ENCODE assay signal across 8 cellular contexts in the genomic region with DNA sequence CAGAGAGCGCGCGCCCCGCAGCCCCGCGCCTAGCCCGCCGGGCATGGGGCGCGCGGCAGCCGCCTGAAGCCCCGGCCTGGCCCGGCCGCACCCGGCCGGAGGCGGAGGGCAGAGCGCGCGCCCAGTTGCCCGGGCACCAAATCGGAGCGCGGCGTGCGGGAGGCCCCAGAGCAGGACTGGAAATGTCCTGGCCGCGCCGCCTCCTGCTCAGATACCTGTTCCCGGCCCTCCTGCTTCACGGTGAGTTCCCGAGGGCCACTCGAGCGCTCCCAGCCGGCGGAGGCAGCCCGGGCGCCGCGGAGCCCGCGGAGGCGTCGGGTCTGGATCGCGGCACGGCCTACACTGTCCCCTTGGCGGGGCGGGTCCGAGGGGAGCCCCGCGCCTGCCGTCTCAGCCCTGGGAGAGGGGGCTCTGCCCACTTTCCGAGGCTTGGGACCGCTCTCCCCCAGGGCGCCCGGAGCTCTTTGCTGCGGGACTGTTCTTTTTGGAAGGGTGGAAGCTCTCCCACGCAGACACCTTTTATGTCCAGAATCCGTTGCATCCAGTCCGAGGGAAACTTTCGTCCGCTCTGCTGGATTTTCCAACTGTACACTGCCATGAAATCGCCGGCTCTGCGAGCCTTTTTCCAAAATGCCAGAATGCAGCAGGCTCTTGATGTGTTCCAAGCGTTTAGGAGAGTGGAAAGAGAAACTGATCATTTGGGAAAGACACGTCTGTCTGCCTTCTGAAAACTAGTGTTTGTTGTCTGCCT. TPM values are rescaled to one million over a fixed set of nuclear protein-coding genes. Genes with fewer than 3 reads are reported as not detected.
DNase-seq lines count a peak whose midpoint lies in the region; ATAC-seq and TF ChIP-seq lines count a peak whose summit lies in the region.

No MANE protein-coding gene starts in this region.

- H3K4me3 ChIP-seq in liver (ENCODE audit: low read depth in 1 of 3, low read length in 3 of 3) (peak overlapping the region in 2 of 3 donors; percentile 36 to 54), thyroid gland (replicated peaks in 1 of 3) (peak overlapping the region; percentile 9 to 60 (median 34))

- H3K9me3 ChIP-seq in liver (ENCODE audit: control insufficient read depth in 4 of 4, low read length in 3 of 4) (no peaks in the 10 kb centered on the region), thyroid gland (no peaks in the 10 kb centered on the region)

- peaks cover 0 to 3% (median 0%) of the 10 kb centered on the region in 5 experiments for H3K9me3 Mint-ChIP-seq in brain

- DNase-seq in NCI-H82 (lab: John Stamatoyannopoulos, UW): peak; percentile 30
- no peak for DNase-seq in NCI-H82 treated with DMSO at 0.1 percent for 48 hours (lab: John Stamatoyannopoulos, UW; ENCODE audit: unreplicated experiment)
- peak; percentile 65 to 68 for DNase-seq in thyroid gland
- no peak for DNase-seq in AG08396 (ENCODE audit: low spot score)
- no peak for DNase-seq in NCI-H2196 (lab: John Stamatoyannopoulos, UW; ENCODE audit: unreplicated experiment)

- peaks cover 65% of the 10 kb centered on the region for H3K4me1 Mint-ChIP-seq in brain

- H3K4me1 ChIP-seq in liver (ENCODE audit: control insufficient read depth in 4 of 4, insufficient read depth in 4 of 4, low read length in 3 of 4): peaks cover 6 to 12% (median 9%) of the 10 kb centered on the region in 4 donors
- peaks cover 8 to 17% of the 10 kb centered on the region in 2 donors for H3K4me1 ChIP-seq in thyroid gland

- 4% methylated on average over 69 of the region's 69 CpGs for WGBS in liver
- WGBS in thyroid gland, 2 donors: 2 to 6% methylated on average over 10 to 26 of the region's 69 CpGs

- H3K27me3 ChIP-seq in liver (ENCODE audit: control insufficient read depth in 4 of 4, insufficient read depth in 4 of 4, low read length in 3 of 4): peaks cover 3 to 24% (median 11%) of the 10 kb centered on the region in 4 donors
- H3K27me3 ChIP-seq in thyroid gland: no peaks in the 10 kb centered on the region

- TF ChIP-seq POLR2A in thyroid gland (IDR thresholded peaks at IDR 0.05): no peak

- H3K9ac ChIP-seq in liver (ENCODE audit: low read depth in 1 of 2, low read length in 2 of 2): no peak overlapping the region

- no peaks in the 10 kb centered on the region for H3K36me3 Mint-ChIP-seq in brain

- no peak for TF ChIP-seq RAD21 in liver (IDR thresholded peaks at IDR 0.05)

- H3K27me3 Mint-ChIP-seq in brain: peaks cover 14% of the 10 kb centered on the region

- peak overlapping the region; percentile 86 to 93 (median 91) for H3K4me3 Mint-ChIP-seq in brain

- no peak for TF ChIP-seq CTCF in brain (conservative IDR thresholded peaks at IDR 0.05)
- TF ChIP-seq CTCF in liver (IDR thresholded peaks at IDR 0.05; ENCODE audit: low read depth, low read length, missing input control): no peak
- TF ChIP-seq CTCF in thyroid gland (IDR thresholded peaks at IDR 0.05): no peak

- H3K27ac ChIP-seq in liver (ENCODE audit: low read depth in 1 of 2, low read length in 2 of 2) (no peak overlapping the region), thyroid gland (peak overlapping the region; percentile 23 to 61 (median 42))

- ATAC-seq in GM18873 (IDR thresholded peaks at IDR 0.05; ENCODE audit: low FRiP score, unreplicated experiment): no peak

- peak overlapping the region; percentile 80 to 92 (median 92) for H3K27ac Mint-ChIP-seq in brain

- H3K36me3 ChIP-seq in liver (ENCODE audit: control insufficient read depth in 4 of 4, insufficient read depth in 3 of 4, low read depth in 1 of 4, low read length in 3 of 4) (no peaks in the 10 kb centered on the region), thyroid gland (no peaks in the 10 kb centered on the region)

- intact Hi-C loops in thyroid gland (cut with DNase I): loop anchor here (10.0 kb wide), 1 partner anchor 60 kb away; no protein-coding TSS in a partner anchor

TF ChIP-seq in liver, 16 proteins besides CTCF, POLR2A, EP300 and RAD21:
- TF ChIP-seq HNF4G (IDR thresholded peaks at IDR 0.05): no peak
- TF ChIP-seq FOXA1 (IDR thresholded peaks at IDR 0.05): no peak
- TF ChIP-seq NR2F2 (IDR thresholded peaks at IDR 0.05): no peak
- TF ChIP-seq RXRA (IDR thresholded peaks at IDR 0.05): no peak
- no peak for TF ChIP-seq JUND (IDR thresholded peaks at IDR 0.05)
- no peak for TF ChIP-seq EGR1 (IDR thresholded peaks at IDR 0.05; ENCODE audit: low read depth in 2 of 2)
- no peak for TF ChIP-seq GABPA (IDR thresholded peaks at IDR 0.05 in 1 of 2, conservative IDR thresholded peaks at IDR 0.05 in 1 of 2)
- no peak for TF ChIP-seq FOXA2 (IDR thresholded peaks at IDR 0.05)
- no peak for TF ChIP-seq HNF4A (conservative IDR thresholded peaks at IDR 0.05)
- no peak for TF ChIP-seq SP1 (IDR thresholded peaks at IDR 0.05)
- TF ChIP-seq, protein P1, sequence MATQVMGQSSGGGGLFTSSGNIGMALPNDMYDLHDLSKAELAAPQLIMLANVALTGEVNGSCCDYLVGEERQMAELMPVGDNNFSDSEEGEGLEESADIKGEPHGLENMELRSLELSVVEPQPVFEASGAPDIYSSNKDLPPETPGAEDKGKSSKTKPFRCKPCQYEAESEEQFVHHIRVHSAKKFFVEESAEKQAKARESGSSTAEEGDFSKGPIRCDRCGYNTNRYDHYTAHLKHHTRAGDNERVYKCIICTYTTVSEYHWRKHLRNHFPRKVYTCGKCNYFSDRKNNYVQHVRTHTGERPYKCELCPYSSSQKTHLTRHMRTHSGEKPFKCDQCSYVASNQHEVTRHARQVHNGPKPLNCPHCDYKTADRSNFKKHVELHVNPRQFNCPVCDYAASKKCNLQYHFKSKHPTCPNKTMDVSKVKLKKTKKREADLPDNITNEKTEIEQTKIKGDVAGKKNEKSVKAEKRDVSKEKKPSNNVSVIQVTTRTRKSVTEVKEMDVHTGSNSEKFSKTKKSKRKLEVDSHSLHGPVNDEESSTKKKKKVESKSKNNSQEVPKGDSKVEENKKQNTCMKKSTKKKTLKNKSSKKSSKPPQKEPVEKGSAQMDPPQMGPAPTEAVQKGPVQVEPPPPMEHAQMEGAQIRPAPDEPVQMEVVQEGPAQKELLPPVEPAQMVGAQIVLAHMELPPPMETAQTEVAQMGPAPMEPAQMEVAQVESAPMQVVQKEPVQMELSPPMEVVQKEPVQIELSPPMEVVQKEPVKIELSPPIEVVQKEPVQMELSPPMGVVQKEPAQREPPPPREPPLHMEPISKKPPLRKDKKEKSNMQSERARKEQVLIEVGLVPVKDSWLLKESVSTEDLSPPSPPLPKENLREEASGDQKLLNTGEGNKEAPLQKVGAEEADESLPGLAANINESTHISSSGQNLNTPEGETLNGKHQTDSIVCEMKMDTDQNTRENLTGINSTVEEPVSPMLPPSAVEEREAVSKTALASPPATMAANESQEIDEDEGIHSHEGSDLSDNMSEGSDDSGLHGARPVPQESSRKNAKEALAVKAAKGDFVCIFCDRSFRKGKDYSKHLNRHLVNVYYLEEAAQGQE (IDR thresholded peaks at IDR 0.05): no peak
- TF ChIP-seq TAF1 (conservative IDR thresholded peaks at IDR 0.05): no peak
- TF ChIP-seq, protein P2, sequence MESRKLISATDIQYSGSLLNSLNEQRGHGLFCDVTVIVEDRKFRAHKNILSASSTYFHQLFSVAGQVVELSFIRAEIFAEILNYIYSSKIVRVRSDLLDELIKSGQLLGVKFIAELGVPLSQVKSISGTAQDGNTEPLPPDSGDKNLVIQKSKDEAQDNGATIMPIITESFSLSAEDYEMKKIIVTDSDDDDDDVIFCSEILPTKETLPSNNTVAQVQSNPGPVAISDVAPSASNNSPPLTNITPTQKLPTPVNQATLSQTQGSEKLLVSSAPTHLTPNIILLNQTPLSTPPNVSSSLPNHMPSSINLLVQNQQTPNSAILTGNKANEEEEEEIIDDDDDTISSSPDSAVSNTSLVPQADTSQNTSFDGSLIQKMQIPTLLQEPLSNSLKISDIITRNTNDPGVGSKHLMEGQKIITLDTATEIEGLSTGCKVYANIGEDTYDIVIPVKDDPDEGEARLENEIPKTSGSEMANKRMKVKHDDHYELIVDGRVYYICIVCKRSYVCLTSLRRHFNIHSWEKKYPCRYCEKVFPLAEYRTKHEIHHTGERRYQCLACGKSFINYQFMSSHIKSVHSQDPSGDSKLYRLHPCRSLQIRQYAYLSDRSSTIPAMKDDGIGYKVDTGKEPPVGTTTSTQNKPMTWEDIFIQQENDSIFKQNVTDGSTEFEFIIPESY (IDR thresholded peaks at IDR 0.05): no peak

RNA-seq across cellular contexts. Expression of a gene that starts 0.5 kb away (rescaled TPM):
- 36.8 TPM for polyA plus RNA-seq in brain (ENCODE audit: insufficient read depth, low read depth, low replicate concordance)
- 1 to 10 TPM in 1 of 2 donors, under 1 TPM in 1; 0.89 to 2.8 TPM for total RNA-seq in liver
- 1 to 10 TPM in 1 of 2 donors, under 1 TPM in 1; 0.51 to 2.1 TPM for polyA plus RNA-seq in liver
- total RNA-seq in thyroid gland: 10 to 100 TPM in 3 of 4 donors, 1 to 10 TPM in 1; 7.8 to 13.5 (median 11.9) TPM

Comparison
In these comparisons a context has a peak if more than half of its experiments do, and no peak if none do; other contexts are left out.
1. DNase-seq: peak in NCI-H82 (single experiment) and thyroid gland (2 of 2); none in NCI-H82 treated with DMSO at 0.1 percent for 48 hours (single experiment), AG08396 (single experiment) and NCI-H2196 (single experiment).
2. H3K27ac ChIP-seq: peak in thyroid gland (3 of 3); none in liver (0 of 2).